Comparison of ENCODE assay signal across 9 cellular contexts in genomic region chr5:143399616-143400540, GRCh38. TPM values are rescaled to one million over a fixed set of nuclear protein-coding genes. Genes with fewer than 3 reads are reported as not detected.
A peak's percentile ranks its signal among the peaks of the same experiment; 100 is the strongest.
DNase-seq lines count a peak whose midpoint lies in the region; ATAC-seq lines count a peak whose summit lies in the region.
"Had no signal": no experiment of that assay in that cellular context is flagged by ENCODE, and none has a peak within 500 bp of the region (broad histone marks: within the 10 kb centered on the region; RNA-seq: fewer than 3 reads in every experiment).

No MANE protein-coding gene starts in this region.

- H3K36me3 ChIP-seq in iPS-18a (ENCODE audit: control insufficient read depth, low read depth, low read length), result no peaks in the 10 kb centered on the region

- no peak overlapping the region for H3K27ac Mint-ChIP-seq in T-helper 2 cell treated with Interferon-gamma antibody and Interleukin-4, amounts not matched to agents 5 μg/mL and 100 μg/mL, for 36 hours
- H3K27ac Mint-ChIP-seq in activated CD8-positive, alpha-beta T cell treated with anti-CD3 and anti-CD28 coated beads, Interleukin-2, amount 10 ng/mL, durations not matched to agents 7 days and 5 days, result no peak overlapping the region

- H3K27ac ChIP-seq in iPS-18a (ENCODE audit: low read length) (no peak overlapping the region), substantia nigra (ENCODE audit: low read depth, low read length, poor library complexity, severe bottlenecking) (peak overlapping the region; percentile 83)

- H3K36me3 Mint-ChIP-seq in T-helper 2 cell treated with Interferon-gamma antibody and Interleukin-4, amounts not matched to agents 5 μg/mL and 100 μg/mL, for 36 hours (ENCODE audit: low read depth), result peaks cover 50% of the 10 kb centered on the region
- peaks cover 48% of the 10 kb centered on the region for H3K36me3 Mint-ChIP-seq in activated CD8-positive, alpha-beta T cell treated with anti-CD3 and anti-CD28 coated beads, Interleukin-2, amount 10 ng/mL, durations not matched to agents 7 days and 5 days (ENCODE audit: low read depth)

- DNase-seq in T-helper 2 cell treated with Interferon-gamma antibody and Interleukin-4, amounts not matched to agents 5 μg/mL and 100 μg/mL, for 36 hours (ENCODE audit: low spot score), result no peak
- DNase-seq in T-helper 2 cell (no peak), substantia nigra (lab: John Stamatoyannopoulos, UW) (peak in 14 of 49 donors; percentile 1 to 77 (median 29)), NCI-H128 (lab: John Stamatoyannopoulos, UW; ENCODE audit: unreplicated experiment) (no peak), NCI-H526 (lab: John Stamatoyannopoulos, UW) (no peak), NCI-H2029 treated with DMSO at 0.1 percent for 48 hours (lab: John Stamatoyannopoulos, UW) (no peak)
- DNase-seq in activated CD8-positive, alpha-beta T cell treated with anti-CD3 and anti-CD28 coated beads, Interleukin-2, amount 10 ng/mL, durations not matched to agents 7 days and 5 days, result no peak
- DNase-seq: foreskin melanocyte had no signal

- H3K27me3 Mint-ChIP-seq in T-helper 2 cell treated with Interferon-gamma antibody and Interleukin-4, amounts not matched to agents 5 μg/mL and 100 μg/mL, for 36 hours (ENCODE audit: low read depth), result no peaks in the 10 kb centered on the region
- H3K27me3 Mint-ChIP-seq in activated CD8-positive, alpha-beta T cell treated with anti-CD3 and anti-CD28 coated beads, Interleukin-2, amount 10 ng/mL, durations not matched to agents 7 days and 5 days (ENCODE audit: low read depth), result no peaks in the 10 kb centered on the region

- H3K27me3 ChIP-seq in iPS-18a (ENCODE audit: control insufficient read depth, insufficient read depth, low read length), result peaks cover 42% of the 10 kb centered on the region

- peaks cover 58% of the 10 kb centered on the region for H3K4me1 ChIP-seq in iPS-18a (ENCODE audit: control insufficient read depth, low read depth, low read length)

- ATAC-seq in activated CD8-positive, alpha-beta T cell treated with anti-CD3 and anti-CD28 coated beads, Interleukin-2, amount 10 ng/mL, durations not matched to agents 7 days and 5 days, result no peak

- no peaks in the 10 kb centered on the region for H3K9me3 ChIP-seq in iPS-18a (ENCODE audit: control insufficient read depth, low read depth, low read length)

- no peaks in the 10 kb centered on the region for H3K9me3 Mint-ChIP-seq in T-helper 2 cell treated with Interferon-gamma antibody and Interleukin-4, amounts not matched to agents 5 μg/mL and 100 μg/mL, for 36 hours
- H3K9me3 Mint-ChIP-seq in activated CD8-positive, alpha-beta T cell treated with anti-CD3 and anti-CD28 coated beads, Interleukin-2, amount 10 ng/mL, durations not matched to agents 7 days and 5 days (ENCODE audit: insufficient read depth), result no peaks in the 10 kb centered on the region

- peaks cover 64% of the 10 kb centered on the region for H3K4me1 Mint-ChIP-seq in T-helper 2 cell treated with Interferon-gamma antibody and Interleukin-4, amounts not matched to agents 5 μg/mL and 100 μg/mL, for 36 hours (ENCODE audit: low read depth)
- peaks cover 64% of the 10 kb centered on the region for H3K4me1 Mint-ChIP-seq in activated CD8-positive, alpha-beta T cell treated with anti-CD3 and anti-CD28 coated beads, Interleukin-2, amount 10 ng/mL, durations not matched to agents 7 days and 5 days (ENCODE audit: low read depth)

- peak overlapping the region; percentile 37 for H3K4me3 ChIP-seq in iPS-18a (ENCODE audit: low read length)

- POLR2A ChIA-PET in activated CD8-positive, alpha-beta T cell treated with anti-CD3 and anti-CD28 coated beads, Interleukin-2, amount 10 ng/mL, durations not matched to agents 7 days and 5 days (lab: Charles Lee), result interaction anchor here (0.9 kb wide), 1 partner anchor 46 kb away, joined by 3 read pairs; no protein-coding TSS in a partner anchor

- peak overlapping the region; percentile 81 for H3K4me3 Mint-ChIP-seq in T-helper 2 cell treated with Interferon-gamma antibody and Interleukin-4, amounts not matched to agents 5 μg/mL and 100 μg/mL, for 36 hours
- H3K4me3 Mint-ChIP-seq in activated CD8-positive, alpha-beta T cell treated with anti-CD3 and anti-CD28 coated beads, Interleukin-2, amount 10 ng/mL, durations not matched to agents 7 days and 5 days, result peak overlapping the region; percentile 88

- CTCF ChIA-PET in activated CD8-positive, alpha-beta T cell treated with anti-CD3 and anti-CD28 coated beads, Interleukin-2, amount 10 ng/mL, durations not matched to agents 7 days and 5 days (lab: Charles Lee), result interaction anchor here (0.6 to 2.3 kb wide), 8 partner anchors 9 to 1781 kb away, joined by 3 to 15 read pairs (median 3); partner anchors contain the start of gene DIAPH1

- H3K9ac ChIP-seq in iPS-18a (ENCODE audit: low read length), result no peak overlapping the region

RNA-seq across cellular contexts. Expression of gene NR3C1, which starts 3.6 kb away (rescaled TPM):
- total RNA-seq in activated CD8-positive, alpha-beta T cell treated with anti-CD3 and anti-CD28 coated beads, Interleukin-2, amount 10 ng/mL, durations not matched to agents 7 days and 5 days, result 10 to 100 TPM; 54.9 to 55.5 TPM
